In genomic region chr1:1664318-1664717, GRCh38 we compare ENCODE assay signal across 1 cellular context. TPM values are rescaled to one million over a fixed set of nuclear protein-coding genes. Genes with fewer than 3 reads are reported as not detected.
"Had no signal": no experiment of that assay in that cellular context is flagged by ENCODE, and none has a peak within 500 bp of the region (broad histone marks: within the 10 kb centered on the region; RNA-seq: fewer than 3 reads in every experiment).

No MANE protein-coding gene starts in this region.

RNA-seq across cellular contexts. Expression of gene MMP23B, which starts 32.3 kb away (rescaled TPM):
- polyA plus RNA-seq: keratinocyte had no signal
